Comparison of ENCODE assay signal across 22 cellular contexts in genomic region chr2:138910427-138910826, GRCh38.
"Had no signal": no experiment of that assay in that cellular context is flagged by ENCODE, and none has a peak within 500 bp of the region (broad histone marks: within the 10 kb centered on the region; RNA-seq: fewer than 3 reads in every experiment).

No MANE protein-coding gene starts in this region.

- H3K36me3 ChIP-seq: MG63 had no signal

- H3K27me3 ChIP-seq: MG63 had no signal

- ATAC-seq: HepG2, Panc1, PC-3, SK-N-SH treated with all-trans-retinoic acid at 6 μM for 48 hours, T-helper 17 cell had no signal

- H3K4me3 ChIP-seq: MG63 had no signal

- H3K9me3 ChIP-seq: MG63 had no signal

- DNase-seq: IMR-90, Karpas-422, KG1, MG63, NCI-H1092 treated with DMSO at 0.1 percent for 48 hours, NCI-H1436, NCI-H187, NCI-H2029, NCI-H2081 treated with DMSO at 0.1 percent for 48 hours, NCI-H226, NCI-H446, NCI-H510A, NCI-H524 treated with DMSO at 0.1 percent for 48 hours, NCI-H774, PC-3, SHP77, T-helper 1 cell, T-helper 17 cell had no signal

- H3K27ac ChIP-seq: RWPE1 had no signal

- FAIRE-seq: HepG2 had no signal
